Comparison of ENCODE assay signal across 30 cellular contexts in the genomic region with DNA sequence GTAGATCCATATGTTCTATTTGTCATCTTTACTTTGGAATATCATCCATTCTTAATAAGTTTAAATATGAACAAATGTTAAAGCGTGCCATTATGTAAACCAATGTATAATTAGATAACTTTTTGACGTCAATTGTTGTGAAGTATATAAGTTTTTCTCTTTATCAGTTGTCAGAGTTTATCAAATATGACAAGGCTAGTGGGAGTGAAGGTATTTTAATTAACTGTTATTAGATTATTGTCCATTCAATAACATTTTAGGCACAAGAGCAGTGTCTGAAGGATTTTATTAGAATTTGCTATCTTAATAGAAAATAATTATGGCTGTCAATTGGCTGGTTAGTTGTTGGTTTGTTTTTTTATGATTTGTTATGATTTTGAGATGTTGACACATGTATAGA.
"Had no signal": no experiment of that assay in that cellular context is flagged by ENCODE, and none has a peak within 500 bp of the region (broad histone marks: within the 10 kb centered on the region; RNA-seq: fewer than 3 reads in every experiment).

No MANE protein-coding gene starts in this region.

- ATAC-seq: activated CD4-positive, alpha-beta T cell treated with anti-CD3 and anti-CD28 coated beads for 36 hours; activated CD8-positive, alpha-beta T cell treated with anti-CD3 and anti-CD28 coated beads, Interleukin-2, amount 10 ng/mL, durations not matched to agents 7 days and 5 days; activated naive CD4-positive, alpha-beta T cell treated with anti-CD3 and anti-CD28 coated beads, Interleukin-2, amount 50 U/mL, for 72 hours; activated T-cell treated with anti-CD3 and anti-CD28 coated beads, Interleukin-2, amount 50 U/mL, for 72 hours; gastroesophageal sphincter; heart right ventricle; T-helper 17 cell had no signal

- H3K27ac ChIP-seq: ascending aorta, breast epithelium, cardiac muscle cell, colonic mucosa, epithelial cell of prostate, esophagus squamous epithelium, gastroesophageal sphincter, heart right ventricle had no signal

- FAIRE-seq: endometrium, endothelial cell of umbilical vein had no signal

- DNase-seq: activated CD4-positive, alpha-beta memory T cell treated with anti-CD3 and anti-CD28 coated beads for 36 hours; activated CD4-positive, alpha-beta T cell treated with anti-CD3 and anti-CD28 coated beads for 36 hours; activated CD4-positive, alpha-beta T cell treated with anti-CD3 and anti-CD28 coated beads, Interleukin-2, amount 10 ng/mL, durations not matched to agents 24 days and 14 days; activated CD4-positive, CD25-positive, alpha-beta regulatory T cell; activated CD4-positive, CD25-positive, alpha-beta regulatory T cell treated with anti-CD3 and anti-CD28 coated beads, Interleukin-2, amount 50 U/mL, for 72 hours; activated CD8-positive, alpha-beta memory T cell treated with anti-CD3 and anti-CD28 coated beads, Interleukin-2, amount 50 U/mL, for 48 hours; activated CD8-positive, alpha-beta T cell treated with anti-CD3 and anti-CD28 coated beads, Interleukin-2, amount 10 ng/mL, durations not matched to agents 7 days and 5 days; activated gamma-delta T cell; activated naive CD4-positive, alpha-beta T cell; activated naive CD4-positive, alpha-beta T cell treated with anti-CD3 and anti-CD28 coated beads, Interleukin-2, amount 10 ng/mL, durations not matched to agents 7 days and 5 days; activated naive CD8-positive, alpha-beta T cell treated with anti-CD3 and anti-CD28 coated beads, Interleukin-2, amount 10 ng/mL, durations not matched to agents 7 days and 5 days; activated T-cell treated with anti-CD3 and anti-CD28 coated beads for 4 hours; activated T-cell treated with anti-CD3 and anti-CD28 coated beads, Interleukin-2, amount 50 U/mL, for 24 hours; activated T-cell treated with anti-CD3 and anti-CD28 coated beads, Interleukin-2, amount 50 U/mL, for 72 hours; central memory CD4-positive, alpha-beta T cell; cerebellar nuclear complex; colonic mucosa; effector CD8-positive, alpha-beta T cell; esophagus squamous epithelium; foreskin melanocyte; heart right ventricle; T-helper 17 cell had no signal

- H3K36me3 ChIP-seq: ascending aorta, breast epithelium, cardiac muscle cell, colonic mucosa, esophagus squamous epithelium, gastroesophageal sphincter, heart right ventricle had no signal

- H3K4me1 ChIP-seq: ascending aorta, breast epithelium, colonic mucosa, esophagus squamous epithelium, gastroesophageal sphincter had no signal

- H3K9me3 ChIP-seq: ascending aorta, breast epithelium, colonic mucosa, esophagus squamous epithelium, gastroesophageal sphincter, heart right ventricle had no signal

- H3K27me3 ChIP-seq: ascending aorta, breast epithelium, cardiac muscle cell, colonic mucosa, esophagus squamous epithelium, gastroesophageal sphincter, heart right ventricle had no signal

- H3K4me3 ChIP-seq: ascending aorta, breast epithelium, cardiac muscle cell, colonic mucosa, esophagus squamous epithelium, gastroesophageal sphincter, heart right ventricle had no signal
